1 cellular context compared by ENCODE assay signal in genomic region chrX:142688256-142688655, GRCh38.
TF ChIP-seq lines count a peak whose summit lies in the region.

No MANE protein-coding gene starts in this region.

TF ChIP-seq in K562, 482 proteins besides CTCF, POLR2A, EP300 and RAD21 (continued from another document):
- TF ChIP-seq NR0B1 (IDR thresholded peaks at IDR 0.05; ENCODE audit: partially characterized antibody) = no peak
TF ChIP-seq in K562: peak in this region for 1.
